Comparison of ENCODE assay signal across 18 cellular contexts in genomic region chr13:36986462-36987240, GRCh38. TPM values are rescaled to one million over a fixed set of nuclear protein-coding genes. Genes with fewer than 3 reads are reported as not detected.
DNase-seq lines count a peak whose midpoint lies in the region; ATAC-seq and TF ChIP-seq lines count a peak whose summit lies in the region.
"Had no signal": no experiment of that assay in that cellular context is flagged by ENCODE, and none has a peak within 500 bp of the region (broad histone marks: within the 10 kb centered on the region; RNA-seq: fewer than 3 reads in every experiment).

No MANE protein-coding gene starts in this region.

- H3K4me1 Mint-ChIP-seq in MCF 10A (ENCODE audit: insufficient read depth, unreplicated experiment), result peaks cover 16% of the 10 kb centered on the region
- no peaks in the 10 kb centered on the region for H3K4me1 Mint-ChIP-seq in CD8-positive, alpha-beta T cell (ENCODE audit: low read depth)
- H3K4me1 Mint-ChIP-seq: GM23338, mesothelial cell of epicardium, neural crest cell had no signal

- H3K4me3 Mint-ChIP-seq in MCF 10A (ENCODE audit: unreplicated experiment), result no peak overlapping the region
- H3K4me3 Mint-ChIP-seq in CD8-positive, alpha-beta T cell, result no peak overlapping the region
- H3K4me3 Mint-ChIP-seq: activated CD4-positive, alpha-beta memory T cell treated with anti-CD3 and anti-CD28 coated beads, Interleukin-2, amount 10 ng/mL, durations not matched to agents 7 days and 5 days; activated T-helper 1 cell treated with anti-CD3 and anti-CD28 coated beads, Interleukin-12 subunit alpha, Interleukin-12 subunit beta, Interleukin-2, Interleukin-4 antibody, amounts not matched to agents 30 ng/mL and 10 ng/mL and 1 ng/mL, durations not matched to agents 14 hours and 24 hours and 36 hours; GM23338; mesothelial cell of epicardium; neural crest cell had no signal

- intact Hi-C loops in MCF 10A (cut with micrococcal nuclease) (loop anchor here (10.0 kb wide), 1 partner anchor 562 kb away; no protein-coding TSS in a partner anchor), breast epithelium (cut with DNase I; ENCODE audit: low total_unique reads) (no loop called here), left colon (cut with DNase I, micrococcal nuclease) (no loop called here)
- intact Hi-C loops in CD8-positive, alpha-beta T cell (cut with DNase I, micrococcal nuclease), result no loop called here

- TF ChIP-seq POLR2A in breast epithelium (IDR thresholded peaks at IDR 0.05), result no peak

- TF ChIP-seq CTCF in MCF 10A (IDR thresholded peaks at IDR 0.05; ENCODE audit: unreplicated experiment) (no peak), breast epithelium (IDR thresholded peaks at IDR 0.05) (no peak)
- TF ChIP-seq CTCF in CD8-positive, alpha-beta T cell (IDR thresholded peaks at IDR 0.05), result no peak

- DNase-seq in MCF 10A (ENCODE audit: unreplicated experiment), result peak; percentile 27
- no peak for DNase-seq in breast epithelium (ENCODE audit: low spot score in 2 of 2)
- peak; percentile 28 for DNase-seq in RPMI7951 (ENCODE audit: low read depth)
- no peak for DNase-seq in foreskin melanocyte
- no peak for DNase-seq in CD8-positive, alpha-beta T cell
- DNase-seq in left colon, result no peak
- DNase-seq in Kasumi-1 (lab: John Stamatoyannopoulos, UW), result no peak
- DNase-seq: activated CD4-positive, alpha-beta memory T cell treated with anti-CD3 and anti-CD28 coated beads, Interleukin-2, amount 10 ng/mL, durations not matched to agents 7 days and 5 days; colonic mucosa; COR-L47; kidney; NCI-H2081; NCI-H524 treated with DMSO at 0.1 percent for 48 hours had no signal

- no peak overlapping the region for H3K27ac ChIP-seq in breast epithelium
- no peak overlapping the region for H3K27ac ChIP-seq in CD8-positive, alpha-beta T cell (ENCODE audit: low read depth, low read length)
- H3K27ac ChIP-seq: colonic mucosa had no signal

- H3K27me3 Mint-ChIP-seq in MCF 10A (ENCODE audit: insufficient read depth, unreplicated experiment), result no peaks in the 10 kb centered on the region
- H3K27me3 Mint-ChIP-seq in CD8-positive, alpha-beta T cell (ENCODE audit: low read depth), result no peaks in the 10 kb centered on the region
- H3K27me3 Mint-ChIP-seq: activated CD4-positive, alpha-beta memory T cell treated with anti-CD3 and anti-CD28 coated beads, Interleukin-2, amount 10 ng/mL, durations not matched to agents 7 days and 5 days had no signal

- H3K36me3 ChIP-seq in breast epithelium, result no peaks in the 10 kb centered on the region
- peaks cover 58% of the 10 kb centered on the region for H3K36me3 ChIP-seq in CD8-positive, alpha-beta T cell (ENCODE audit: insufficient read depth, low read length)

- H3K4me1 ChIP-seq in breast epithelium, result no peaks in the 10 kb centered on the region
- no peaks in the 10 kb centered on the region for H3K4me1 ChIP-seq in CD8-positive, alpha-beta T cell (ENCODE audit: insufficient read depth, low read length)
- H3K4me1 ChIP-seq: colonic mucosa had no signal

- peaks cover 77% of the 10 kb centered on the region for H3K36me3 Mint-ChIP-seq in MCF 10A (ENCODE audit: insufficient read depth, unreplicated experiment)
- H3K36me3 Mint-ChIP-seq in CD8-positive, alpha-beta T cell, result peaks cover 83% of the 10 kb centered on the region

- H3K4me3 ChIP-seq in breast epithelium, result no peak overlapping the region
- no peak overlapping the region for H3K4me3 ChIP-seq in CD8-positive, alpha-beta T cell (ENCODE audit: low read depth, low read length)
- H3K4me3 ChIP-seq: colonic mucosa, GM23338 had no signal

- H3K9me3 Mint-ChIP-seq in MCF 10A (ENCODE audit: unreplicated experiment), result no peaks in the 10 kb centered on the region
- no peaks in the 10 kb centered on the region for H3K9me3 Mint-ChIP-seq in CD8-positive, alpha-beta T cell
- H3K9me3 Mint-ChIP-seq: activated CD4-positive, alpha-beta memory T cell treated with anti-CD3 and anti-CD28 coated beads, Interleukin-2, amount 10 ng/mL, durations not matched to agents 7 days and 5 days; activated T-helper 1 cell treated with anti-CD3 and anti-CD28 coated beads, Interleukin-12 subunit alpha, Interleukin-12 subunit beta, Interleukin-2, Interleukin-4 antibody, amounts not matched to agents 30 ng/mL and 10 ng/mL and 1 ng/mL, durations not matched to agents 14 hours and 24 hours and 36 hours; GM23338; mesothelial cell of epicardium; neural crest cell had no signal

- peak; percentile 88 for ATAC-seq in esophagus mucosa
- ATAC-seq in CD8-positive, alpha-beta T cell, result no peak
- no peak for ATAC-seq in left colon
- ATAC-seq: GM23338 had no signal

- H3K27me3 ChIP-seq in breast epithelium, result no peaks in the 10 kb centered on the region
- no peaks in the 10 kb centered on the region for H3K27me3 ChIP-seq in CD8-positive, alpha-beta T cell (ENCODE audit: insufficient read depth, low read length)
- H3K27me3 ChIP-seq: colonic mucosa had no signal

- H3K27ac Mint-ChIP-seq in MCF 10A (ENCODE audit: low read depth, unreplicated experiment), result no peak overlapping the region
- H3K27ac Mint-ChIP-seq in CD8-positive, alpha-beta T cell, result no peak overlapping the region
- H3K27ac Mint-ChIP-seq: activated CD4-positive, alpha-beta memory T cell treated with anti-CD3 and anti-CD28 coated beads, Interleukin-2, amount 10 ng/mL, durations not matched to agents 7 days and 5 days; activated T-helper 1 cell treated with anti-CD3 and anti-CD28 coated beads, Interleukin-12 subunit alpha, Interleukin-12 subunit beta, Interleukin-2, Interleukin-4 antibody, amounts not matched to agents 30 ng/mL and 10 ng/mL and 1 ng/mL, durations not matched to agents 14 hours and 24 hours and 36 hours; GM23338; mesothelial cell of epicardium had no signal

- CTCF ChIA-PET in MCF 10A (lab: Yijun Ruan, JAX), result interaction anchor here (0.6 to 1.4 kb wide), 7 partner anchors 9 to 589 kb away, joined by 3 to 4 read pairs (median 3); no protein-coding TSS in a partner anchor
- CTCF ChIA-PET in CD8-positive, alpha-beta T cell (lab: Charles Lee), result interaction anchor here (1.0 kb wide), 1 partner anchor 88 kb away, joined by 3 read pairs; no protein-coding TSS in a partner anchor

- no TSS peak for BruUV-seq in MCF 10A (replicated peaks; lab: Mats Ljungman, UMichigan)

- POLR2A ChIA-PET in MCF 10A (lab: Yijun Ruan, JAX), result interaction anchor here (0.5 to 1.3 kb wide), 2 partner anchors 12 to 264 kb away, joined by 3 to 18 read pairs; partner anchors contain the start of gene ALG5
- POLR2A ChIA-PET in CD8-positive, alpha-beta T cell (lab: Charles Lee), result interaction anchor here (0.8 to 1.0 kb wide), 2 partner anchors 14 to 38 kb away, joined by 3 read pairs; no protein-coding TSS in a partner anchor

- H3K9me3 ChIP-seq in breast epithelium, result no peaks in the 10 kb centered on the region
- no peaks in the 10 kb centered on the region for H3K9me3 ChIP-seq in CD8-positive, alpha-beta T cell (ENCODE audit: low read length)
- H3K9me3 ChIP-seq: colonic mucosa had no signal

RNA-seq across cellular contexts. Expression of gene ALG5, which starts 12.5 kb away (rescaled TPM):
- 43.7 and 51.2 TPM in 2 replicates for total RNA-seq in MCF 10A (2022)
- 10 to 100 TPM; 32.6 to 37.0 (median 32.8) TPM for total RNA-seq in breast epithelium
- 33.8 and 34.0 TPM in 2 replicates for total RNA-seq in RPMI7951 (2014; rRNA removed; shearing (Covaris generic))
- 20.0 TPM for total RNA-seq in esophagus mucosa
- total RNA-seq in CD8-positive, alpha-beta T cell, result 10 to 100 TPM; 17.8 to 20.7 TPM
- total RNA-seq in left colon, result 10 to 100 TPM; 26.5 to 34.6 TPM

RNA-seq across cellular contexts. Expression of gene EXOSC8, which starts 13.9 kb away (rescaled TPM):
- total RNA-seq in MCF 10A (2022) (99.4 and 126 TPM in 2 replicates), breast epithelium (10 to 100 TPM; 16.3 to 38.8 (median 31.5) TPM), esophagus mucosa (34.5 TPM), left colon (10 to 100 TPM; 17.2 to 19.7 TPM)
- 83.1 and 89.0 TPM in 2 replicates for total RNA-seq in RPMI7951 (2014; rRNA removed; shearing (Covaris generic))
- total RNA-seq in CD8-positive, alpha-beta T cell, result 10 to 100 TPM; 41.4 to 43.7 TPM

Comparison
In these comparisons a context has a peak if more than half of its experiments do, and no peak if none do; other contexts are left out.
1. DNase-seq: peak in MCF 10A (single experiment) and RPMI7951 (single experiment); none in breast epithelium (0 of 2), foreskin melanocyte (single experiment), CD8-positive, alpha-beta T cell (0 of 7), left colon (0 of 2) and Kasumi-1 (0 of 2).